Comparison of ENCODE assay signal across 8 cellular contexts in genomic region chr15:82571722-82572222, GRCh38. TPM values are rescaled to one million over a fixed set of nuclear protein-coding genes. Genes with fewer than 3 reads are reported as not detected.
DNase-seq lines count a peak whose midpoint lies in the region; ATAC-seq, FAIRE-seq and TF ChIP-seq lines count a peak whose summit lies in the region.

No MANE protein-coding gene starts in this region.

- H3K27me3 ChIP-seq in keratinocyte (ENCODE audit: control insufficient read depth, extremely low read depth, insufficient read depth, low read length) (peaks cover 10% of the 10 kb centered on the region), spleen (replicated peaks in 1 of 7) (peaks cover 0 to 41% (median 0%) of the 10 kb centered on the region in 7 donors)
- peaks cover 12% of the 10 kb centered on the region for H3K27me3 ChIP-seq in CD4-positive, alpha-beta T cell (ENCODE audit: control insufficient read depth, insufficient read depth, low read length)

- TF ChIP-seq CTCF in AG09319 (IDR thresholded peaks at IDR 0.05; ENCODE audit: low read depth, low read length) = no peak
- TF ChIP-seq CTCF in keratinocyte (optimal IDR thresholded peaks at IDR 0.05 in 1 of 3, IDR thresholded peaks at IDR 0.05 in 1 of 3, conservative IDR thresholded peaks at IDR 0.05 in 1 of 3; ENCODE audit: extremely low read depth in 1 of 3, insufficient read depth in 2 of 3, low read length in 3 of 3) = no peak
- no peak for TF ChIP-seq CTCF in spleen (IDR thresholded peaks at IDR 0.05 in 8 of 11, conservative IDR thresholded peaks at IDR 0.05 in 3 of 11)
- no peak for TF ChIP-seq CTCF in CD4-positive, alpha-beta T cell (IDR thresholded peaks at IDR 0.05)

- H3K4me3 ChIP-seq in keratinocyte (ENCODE audit: control insufficient read depth in 2 of 3, extremely low read depth in 1 of 3, insufficient read depth in 2 of 3, low read depth in 1 of 3, low read length in 3 of 3) (no peak overlapping the region), spleen (peak overlapping the region in 2 of 8 donors; percentile 22 to 52)

- CTCF ChIA-PET in CD4-positive, alpha-beta T cell (lab: Charles Lee) = no interaction called here

- no peaks in the 10 kb centered on the region for H3K79me2 ChIP-seq in keratinocyte (ENCODE audit: control insufficient read depth, insufficient read depth, low read length)

- no peak for ATAC-seq in CD4-positive, alpha-beta T cell (ENCODE audit: poor library complexity)
- no peak for ATAC-seq in HG03521 (IDR thresholded peaks at IDR 0.05; ENCODE audit: unreplicated experiment)

- H3K27me3 Mint-ChIP-seq in CD4-positive, alpha-beta T cell = peaks cover 60% of the 10 kb centered on the region

- no peaks in the 10 kb centered on the region for H3K36me3 Mint-ChIP-seq in CD4-positive, alpha-beta T cell (ENCODE audit: low read depth)

- H3K4me1 ChIP-seq in keratinocyte (ENCODE audit: control insufficient read depth, extremely low read depth, insufficient read depth, low read length) (no peaks in the 10 kb centered on the region), spleen (peaks cover 0 to 4% (median 0%) of the 10 kb centered on the region in 6 donors)

- H3K36me3 ChIP-seq in keratinocyte (ENCODE audit: control insufficient read depth in 2 of 2, extremely low read depth in 1 of 2, insufficient read depth in 2 of 2, low read length in 2 of 2) (no peaks in the 10 kb centered on the region), spleen (no peaks in the 10 kb centered on the region)

- DNase-seq in AG09319 (ENCODE audit: extremely low read depth, low read depth) (peak; percentile 27), M059J (ENCODE audit: low read depth) (peak; percentile 64), cerebellar nuclear complex (lab: John Stamatoyannopoulos, UW) (peak; percentile 78 to 91), keratinocyte (ENCODE audit: low read depth, low spot score) (no peak), spleen (no peak)
- no peak for DNase-seq in CD4-positive, alpha-beta T cell
- DNase-seq in activated T-cell treated with anti-CD3 and anti-CD28 coated beads, Interleukin-2, amount 50 U/mL, for 1 hour = no peak

- POLR2A ChIA-PET in CD4-positive, alpha-beta T cell (lab: Charles Lee) = no interaction called here

- H3K9ac ChIP-seq in keratinocyte (ENCODE audit: control insufficient read depth, extremely low read depth, insufficient read depth, low read length) = no peak overlapping the region

- H3K4me2 ChIP-seq in keratinocyte (ENCODE audit: control insufficient read depth, extremely low read depth, insufficient read depth, low read depth, low read length) = peak overlapping the region; percentile 46

- H3K27ac ChIP-seq in keratinocyte (ENCODE audit: control insufficient read depth, insufficient read depth, low read length) (no peak overlapping the region), spleen (peak overlapping the region in 6 of 8 donors; percentile 2 to 55 (median 45))
- H3K27ac ChIP-seq in CD4-positive, alpha-beta T cell (ENCODE audit: low read depth, low read length) = no peak overlapping the region

- no peak overlapping the region for H3K27ac Mint-ChIP-seq in CD4-positive, alpha-beta T cell

- H3K9me3 Mint-ChIP-seq in CD4-positive, alpha-beta T cell = no peaks in the 10 kb centered on the region

- H3K4me3 Mint-ChIP-seq in CD4-positive, alpha-beta T cell = no peak overlapping the region

- H2AFZ ChIP-seq in keratinocyte (ENCODE audit: control insufficient read depth, low read length) = peak overlapping the region; percentile 83

- peaks cover 5% of the 10 kb centered on the region for H3K4me1 Mint-ChIP-seq in CD4-positive, alpha-beta T cell (ENCODE audit: low read depth)

- 4 to 10% (median 7%) methylated on average over 12 to 17 of the region's 17 CpGs for WGBS in spleen, 5 donors

- H3K9me3 ChIP-seq in keratinocyte (ENCODE audit: control insufficient read depth, low read depth, low read length) = no peaks in the 10 kb centered on the region
- no peaks in the 10 kb centered on the region for H3K9me3 ChIP-seq in spleen
- H3K9me3 ChIP-seq in CD4-positive, alpha-beta T cell (ENCODE audit: control insufficient read depth, low read length) = no peaks in the 10 kb centered on the region

- TF ChIP-seq POLR2A in spleen (IDR thresholded peaks at IDR 0.05) = no peak

- intact Hi-C loops in spleen (cut with DNase I; ENCODE audit: low total_unique reads) = no loop called here
- intact Hi-C loops in CD4-positive, alpha-beta T cell (cut with DNase I, micrococcal nuclease) = no loop called here

- no peaks in the 10 kb centered on the region for H3K9me1 ChIP-seq in keratinocyte (ENCODE audit: control insufficient read depth, extremely low read depth, insufficient read depth, low read length)

- dilution Hi-C loops in keratinocyte (cut with MboI; ENCODE audit: extremely low pct_ligation_motif_present, low sequenced_read_pairs) = no loop called here

- no peaks in the 10 kb centered on the region for H4K20me1 ChIP-seq in keratinocyte (ENCODE audit: control insufficient read depth, extremely low read depth, insufficient read depth, low read length)

- FAIRE-seq in keratinocyte (lab: Jason Lieb, UNC) = no peak

RNA-seq across cellular contexts. Expression of gene RPS17, which starts 31.5 kb away (rescaled TPM):
- 1,555 and 1,801 TPM in 2 replicates for total RNA-seq in M059J (2014; rRNA removed; shearing (Covaris generic))
- polyA plus RNA-seq in keratinocyte (3,935 to 4,320 TPM (median 3,980 TPM) in 3 replicates), spleen (1,000 to 10,000 TPM; 7,074 to 9,274 (median 9,192) TPM)
- 638 TPM for polyA plus RNA-seq in keratinocyte (2011; ENCODE audit: low read depth)
- 4,775 and 5,060 TPM in 2 replicates for polyA plus RNA-seq in keratinocyte (2011; cell fraction: cytosol; rRNA removed)
- 926 and 1,172 TPM in 2 replicates for polyA plus RNA-seq in keratinocyte (2011; cell fraction: nucleus; rRNA removed)
- 3,748 and 5,826 TPM in 2 replicates for polyA plus RNA-seq in keratinocyte (2012; ENCODE audit: low replicate concordance)
- 227 to 1,259 TPM (median 991 TPM) in 3 replicates for polyA minus RNA-seq in keratinocyte
- polyA minus RNA-seq in keratinocyte (2011; cell fraction: cytosol; rRNA and poly(A)+ RNA removed) = 2,547 TPM
- polyA minus RNA-seq in keratinocyte (2011; cell fraction: nucleus; rRNA and poly(A)+ RNA removed) = 199 and 233 TPM in 2 replicates
- 1,000 to 10,000 TPM; 1,089 to 1,741 (median 1,381) TPM for total RNA-seq in spleen
- total RNA-seq in CD4-positive, alpha-beta T cell = 1,000 to 10,000 TPM; 3,141 to 3,180 TPM

Comparison
In these comparisons a context has a peak if more than half of its experiments do, and no peak if none do; other contexts are left out.
1. DNase-seq: peak in AG09319 (single experiment), M059J (single experiment) and cerebellar nuclear complex (2 of 2); none in keratinocyte (single experiment), spleen (single experiment), CD4-positive, alpha-beta T cell (0 of 10) and activated T-cell treated with anti-CD3 and anti-CD28 coated beads, Interleukin-2, amount 50 U/mL, for 1 hour (single experiment).
2. H3K27ac ChIP-seq: peak in spleen (6 of 8); none in keratinocyte (single experiment) and CD4-positive, alpha-beta T cell (single experiment).